In genomic region chr12:54411398-54412241, GRCh38 we compare ENCODE assay signal across 8 cellular contexts. TPM values are rescaled to one million over a fixed set of nuclear protein-coding genes. Genes with fewer than 3 reads are reported as not detected.
A peak's percentile ranks its signal among the peaks of the same experiment; 100 is the strongest.
DNase-seq lines count a peak whose midpoint lies in the region; ATAC-seq and TF ChIP-seq lines count a peak whose summit lies in the region.

No MANE protein-coding gene starts in this region.

- no peak for ATAC-seq in HG03175 (IDR thresholded peaks at IDR 0.05; ENCODE audit: unreplicated experiment)

- peaks cover 6% of the 10 kb centered on the region for H4K20me1 ChIP-seq in hepatocyte (ENCODE audit: insufficient read depth, poor library complexity, severe bottlenecking)

- no peak for TF ChIP-seq CTCF in hepatocyte (IDR thresholded peaks at IDR 0.05; ENCODE audit: poor library complexity)

- no peaks in the 10 kb centered on the region for H3K9me3 ChIP-seq in hepatocyte (ENCODE audit: low read depth)

- H3K4me1 ChIP-seq in hepatocyte (ENCODE audit: insufficient read depth) = no peaks in the 10 kb centered on the region

- no peak overlapping the region for H3K4me3 ChIP-seq in hepatocyte

- peak overlapping the region; percentile 30 for H3K27ac ChIP-seq in adipose tissue (ENCODE audit: low read depth, low read length)
- no peak overlapping the region for H3K27ac ChIP-seq in hepatocyte

- WGBS in adipose tissue, 3 donors = 34 to 76% (median 36%) methylated on average over 10 of the region's 10 CpGs
- WGBS in hepatocyte (ENCODE audit: low lambda C conversion rate, missing lambda C conversion rate) = 75% methylated on average over 8 of the region's 10 CpGs

- no peaks in the 10 kb centered on the region for H3K36me3 ChIP-seq in hepatocyte (replicated peaks; ENCODE audit: insufficient read depth, low read depth)

- DNase-seq in COLO829 (ENCODE audit: low spot score) (peak; percentile 72), RKO (ENCODE audit: low spot score) (peak; percentile 98), hepatocyte (ENCODE audit: low spot score) (peak; percentile 46), SW480 (ENCODE audit: low spot score) (no peak), KG1 (lab: John Stamatoyannopoulos, UW) (no peak)
- peak; percentile 64 for DNase-seq in stimulated activated CD4-positive, alpha-beta T cell treated with anti-CD3 and anti-CD28 coated beads, Interleukin-4, amount 100 ng/mL, for 24 hours

- H3K9me2 ChIP-seq in hepatocyte (replicated peaks; ENCODE audit: insufficient read depth) = no peaks in the 10 kb centered on the region

- no peak overlapping the region for H2AFZ ChIP-seq in hepatocyte

- no peak overlapping the region for H3K4me2 ChIP-seq in hepatocyte

- H3K27me3 ChIP-seq in hepatocyte = no peaks in the 10 kb centered on the region

- H3K79me2 ChIP-seq in hepatocyte = peaks cover 24% of the 10 kb centered on the region

RNA-seq across cellular contexts. Expression of gene ITGA5, which starts 7.4 kb away (rescaled TPM):
- polyA plus RNA-seq in adipose tissue (10 to 100 TPM; 17.6 to 79.0 (median 61.3) TPM), hepatocyte (53.6 and 57.2 TPM in 2 replicates)
- total RNA-seq in hepatocyte = 31.3 and 45.7 TPM in 2 replicates

RNA-seq across cellular contexts. Expression of gene ZNF385A, which starts 27.1 kb away (rescaled TPM):
- polyA plus RNA-seq in adipose tissue (10 to 100 TPM in 2 of 3 donors, 1 to 10 TPM in 1; 2.3 to 23.8 (median 19.0) TPM), hepatocyte (4.2 and 4.6 TPM in 2 replicates)
- 2.2 and 5.6 TPM in 2 replicates for total RNA-seq in hepatocyte

RNA-seq across cellular contexts. Expression of gene GPR84, which starts 47.3 kb away (rescaled TPM):
- 1 to 10 TPM in 2 of 3 donors, under 1 TPM in 1; 0.24 to 3.5 (median 1.0) TPM for polyA plus RNA-seq in adipose tissue
- 0.07 TPM in 1 of 2 replicates, not detected in the other for total RNA-seq in hepatocyte
- not detected in 2 replicates for polyA plus RNA-seq in hepatocyte

Comparison
In these comparisons a context has a peak if more than half of its experiments do, and no peak if none do; other contexts are left out.
1. DNase-seq: peak in COLO829 (single experiment), RKO (single experiment), hepatocyte (single experiment) and stimulated activated CD4-positive, alpha-beta T cell treated with anti-CD3 and anti-CD28 coated beads, Interleukin-4, amount 100 ng/mL, for 24 hours (single experiment); none in SW480 (single experiment) and KG1 (single experiment).